ENCODE assay signal across 15 cellular contexts in the genomic region with DNA sequence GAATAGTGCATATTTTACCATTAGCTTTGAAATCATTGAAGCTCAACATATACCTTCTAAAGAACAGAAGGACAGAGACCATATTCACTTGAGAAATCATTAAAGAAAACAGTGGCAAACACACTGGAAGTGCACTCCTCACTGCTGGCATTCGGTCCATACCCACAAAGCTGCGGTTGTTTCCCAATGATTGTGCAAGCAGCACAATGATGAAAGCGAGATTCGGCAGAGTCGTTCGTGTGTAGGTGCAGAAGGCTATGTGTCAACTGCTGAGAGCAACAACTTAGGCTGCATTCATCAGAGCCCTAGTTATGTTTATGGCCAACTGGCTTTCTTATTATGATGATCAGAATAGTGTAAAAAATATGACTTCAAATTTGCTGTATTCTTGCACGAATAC.
"Had no signal": no experiment of that assay in that cellular context is flagged by ENCODE, and none has a peak within 500 bp of the region (broad histone marks: within the 10 kb centered on the region; RNA-seq: fewer than 3 reads in every experiment).

No MANE protein-coding gene starts in this region.

- H3K4me3 ChIP-seq: thyroid gland had no signal

- H3K36me3 Mint-ChIP-seq: activated naive CD8-positive, alpha-beta T cell treated with anti-CD3 and anti-CD28 coated beads for 36 hours; immature natural killer cell; naive thymus-derived CD8-positive, alpha-beta T cell; stimulated activated memory B cell treated with anti-CD40 and anti-IgM and Interleukin-4, amounts not matched to agents 10 μg/mL and 1 μg/mL and 100 μg/mL, for 72 hours had no signal

- H3K27ac Mint-ChIP-seq: activated naive CD8-positive, alpha-beta T cell treated with anti-CD3 and anti-CD28 coated beads for 36 hours; activated T-helper 1 cell treated with anti-CD3 and anti-CD28 coated beads, Interleukin-12 subunit alpha, Interleukin-12 subunit beta, Interleukin-2, Interleukin-4 antibody, amounts not matched to agents 30 ng/mL and 10 ng/mL and 1 ng/mL, durations not matched to agents 14 hours and 24 hours and 36 hours; immature natural killer cell; naive thymus-derived CD8-positive, alpha-beta T cell; stimulated activated memory B cell treated with anti-CD40 and anti-IgM and Interleukin-4, amounts not matched to agents 10 μg/mL and 1 μg/mL and 100 μg/mL, for 72 hours had no signal

- DNase-seq: activated CD4-positive, alpha-beta T cell treated with anti-CD3 and anti-CD28 coated beads, Interleukin-2, amount 50 U/mL, for 1 hour; activated naive CD8-positive, alpha-beta T cell treated with anti-CD3 and anti-CD28 coated beads for 36 hours; anterior cingulate cortex; cerebellar nuclear complex; effector CD8-positive, alpha-beta T cell; immature natural killer cell; mesenchymal stem cell; naive thymus-derived CD8-positive, alpha-beta T cell; stimulated activated CD4-positive, alpha-beta T cell treated with anti-CD3 and anti-CD28 coated beads, Interleukin-12 subunit alpha, Interleukin-12 subunit beta, amount 100 ng/mL, for 4 hours; stimulated activated CD4-positive, alpha-beta T cell treated with anti-CD3 and anti-CD28 coated beads, Interleukin-2, amount 100 ng/mL, for 24 hours; thyroid gland had no signal

- H3K36me3 ChIP-seq: thyroid gland had no signal

- H3K27me3 ChIP-seq: thyroid gland had no signal

- H3K9me3 ChIP-seq: thyroid gland had no signal

- H3K27ac ChIP-seq: epithelial cell of prostate, thyroid gland had no signal

- ATAC-seq: activated CD4-positive, CD25-positive, alpha-beta regulatory T cell treated with anti-CD3 and anti-CD28 coated beads, Interleukin-2, amount 50 U/mL, for 24 hours; naive thymus-derived CD8-positive, alpha-beta T cell; stimulated activated memory B cell treated with anti-CD40 and anti-IgM and Interleukin-4, amounts not matched to agents 10 μg/mL and 1 μg/mL and 100 μg/mL, for 72 hours had no signal

- H3K4me1 Mint-ChIP-seq: activated naive CD8-positive, alpha-beta T cell treated with anti-CD3 and anti-CD28 coated beads for 36 hours; immature natural killer cell; naive thymus-derived CD8-positive, alpha-beta T cell; stimulated activated memory B cell treated with anti-CD40 and anti-IgM and Interleukin-4, amounts not matched to agents 10 μg/mL and 1 μg/mL and 100 μg/mL, for 72 hours had no signal

- H3K4me1 ChIP-seq: thyroid gland had no signal

- H3K27me3 Mint-ChIP-seq: activated naive CD8-positive, alpha-beta T cell treated with anti-CD3 and anti-CD28 coated beads for 36 hours; naive thymus-derived CD8-positive, alpha-beta T cell; stimulated activated memory B cell treated with anti-CD40 and anti-IgM and Interleukin-4, amounts not matched to agents 10 μg/mL and 1 μg/mL and 100 μg/mL, for 72 hours had no signal

- H3K4me3 Mint-ChIP-seq: activated naive CD8-positive, alpha-beta T cell treated with anti-CD3 and anti-CD28 coated beads for 36 hours; activated T-helper 1 cell treated with anti-CD3 and anti-CD28 coated beads, Interleukin-12 subunit alpha, Interleukin-12 subunit beta, Interleukin-2, Interleukin-4 antibody, amounts not matched to agents 30 ng/mL and 10 ng/mL and 1 ng/mL, durations not matched to agents 14 hours and 24 hours and 36 hours; immature natural killer cell; naive thymus-derived CD8-positive, alpha-beta T cell; stimulated activated memory B cell treated with anti-CD40 and anti-IgM and Interleukin-4, amounts not matched to agents 10 μg/mL and 1 μg/mL and 100 μg/mL, for 72 hours had no signal
